In genomic region chr1:80657707-80658106, GRCh38 we compare ENCODE assay signal across 18 cellular contexts.
DNase-seq lines count a peak whose midpoint lies in the region; FAIRE-seq and TF ChIP-seq lines count a peak whose summit lies in the region.
"Had no signal": no experiment of that assay in that cellular context is flagged by ENCODE, and none has a peak within 500 bp of the region (broad histone marks: within the 10 kb centered on the region; RNA-seq: fewer than 3 reads in every experiment).

No MANE protein-coding gene starts in this region.

- no peak overlapping the region for H2BK5ac ChIP-seq in mesenchymal stem cell (ENCODE audit: low read depth, low read length, poor library complexity, severe bottlenecking)

- no peak overlapping the region for H3K14ac ChIP-seq in mesenchymal stem cell (ENCODE audit: low read length in 2 of 2)

- no peak overlapping the region for H3K4ac ChIP-seq in mesenchymal stem cell (ENCODE audit: low read depth in 1 of 2, low read length in 2 of 2)

- no peak overlapping the region for H2BK15ac ChIP-seq in mesenchymal stem cell (ENCODE audit: low read depth, poor library complexity, severe bottlenecking)

- no peaks in the 10 kb centered on the region for H3K27me3 Mint-ChIP-seq in activated CD4-positive, alpha-beta T cell treated with anti-CD3 and anti-CD28 coated beads, Interleukin-2, amount 10 ng/mL, durations not matched to agents 24 days and 14 days
- no peaks in the 10 kb centered on the region for H3K27me3 Mint-ChIP-seq in Calu3 (ENCODE audit: unreplicated experiment)
- H3K27me3 Mint-ChIP-seq: CD8-positive, alpha-beta memory T cell had no signal

- H2AK5ac ChIP-seq in mesenchymal stem cell (ENCODE audit: low read length, severe bottlenecking): no peak overlapping the region

- H4K8ac ChIP-seq in mesenchymal stem cell (ENCODE audit: low read length): no peak overlapping the region

- intact Hi-C loops in activated CD4-positive, alpha-beta T cell treated with anti-CD3 and anti-CD28 coated beads, Interleukin-2, amount 10 ng/mL, durations not matched to agents 24 days and 14 days (cut with micrococcal nuclease): no loop called here
- intact Hi-C loops in Calu3 (cut with micrococcal nuclease; ENCODE audit: unreplicated experiment): loop anchor here (5.0 kb wide), 1 partner anchor 110 kb away; no protein-coding TSS in a partner anchor

- DNase-seq in hepatocyte (ENCODE audit: low spot score) (no peak), mesenchymal stem cell (no peak), D721Med (ENCODE audit: insufficient read length, low spot score) (no peak), Calu3 (no peak), HTR-8/SVneo (ENCODE audit: insufficient read length, low spot score) (no peak)
- DNase-seq in activated CD4-positive, alpha-beta T cell treated with anti-CD3 and anti-CD28 coated beads, Interleukin-2, amount 10 ng/mL, durations not matched to agents 24 days and 14 days: no peak
- DNase-seq: CD8-positive, alpha-beta memory T cell; DMS 273 treated with DMSO at 0.1 percent for 48 hours; NCI-H1048; NCI-H226; NCI-H526 treated with DMSO at 0.1 percent for 48 hours; NK-92 treated with Interleukin-12 subunit alpha and Interleukin-12 subunit beta, amount 100 ng/mL, for 24 hours; PC-3 had no signal

- no peaks in the 10 kb centered on the region for H3K4me1 Mint-ChIP-seq in activated CD4-positive, alpha-beta T cell treated with anti-CD3 and anti-CD28 coated beads, Interleukin-2, amount 10 ng/mL, durations not matched to agents 24 days and 14 days
- peaks cover 19% of the 10 kb centered on the region for H3K4me1 Mint-ChIP-seq in Calu3 (ENCODE audit: low read depth, unreplicated experiment)
- H3K4me1 Mint-ChIP-seq: CD8-positive, alpha-beta memory T cell had no signal

- H3K9ac ChIP-seq in HUES48 (ENCODE audit: low read depth, low read length) (no peak overlapping the region), mesenchymal stem cell (ENCODE audit: low read length) (no peak overlapping the region)
- H3K9ac ChIP-seq: BLaER1 had no signal

- H3K27me3 ChIP-seq in HUES48 (ENCODE audit: control insufficient read depth, insufficient read depth, low read length) (no peaks in the 10 kb centered on the region), hepatocyte (no peaks in the 10 kb centered on the region), mesenchymal stem cell (ENCODE audit: control insufficient read depth in 1 of 2, insufficient read depth in 1 of 2, low read length in 2 of 2) (no peaks in the 10 kb centered on the region)
- H3K27me3 ChIP-seq: BLaER1 had no signal

- H3K9me2 ChIP-seq in hepatocyte (replicated peaks; ENCODE audit: insufficient read depth): no peaks in the 10 kb centered on the region

- H3K4me1 ChIP-seq in HUES48 (ENCODE audit: control insufficient read depth, insufficient read depth, low read length) (peaks cover 37% of the 10 kb centered on the region), hepatocyte (ENCODE audit: insufficient read depth) (peaks cover 16% of the 10 kb centered on the region), mesenchymal stem cell (ENCODE audit: control insufficient read depth, insufficient read depth, low read depth, low read length) (no peaks in the 10 kb centered on the region)
- H3K4me1 ChIP-seq: BLaER1 had no signal

- FAIRE-seq in D721Med (lab: Jason Lieb, UNC) (no peak), HTR-8/SVneo (lab: Jason Lieb, UNC) (no peak)
- FAIRE-seq: H54, K562 had no signal

- H2BK12ac ChIP-seq in mesenchymal stem cell (ENCODE audit: low read length in 2 of 2): no peak overlapping the region

- TF ChIP-seq CTCF in hepatocyte (IDR thresholded peaks at IDR 0.05; ENCODE audit: poor library complexity): no peak
- TF ChIP-seq CTCF in D721Med (IDR thresholded peaks at IDR 0.05; ENCODE audit: insufficient read depth, missing control alignments): no peak
- no peak for TF ChIP-seq CTCF in Calu3 (IDR thresholded peaks at IDR 0.05; ENCODE audit: unreplicated experiment)

- H2AFZ ChIP-seq in hepatocyte: no peak overlapping the region
- no peak overlapping the region for H2AFZ ChIP-seq in mesenchymal stem cell (ENCODE audit: low read depth, low read length)

- no peak overlapping the region for H3K18ac ChIP-seq in mesenchymal stem cell (ENCODE audit: low read depth in 1 of 2, low read length in 2 of 2)

- CTCF ChIA-PET in Calu3 (lab: Charles Lee): no interaction called here

- BruUV-seq in Calu3 (replicated peaks; lab: Mats Ljungman, UMichigan): no TSS peak

- H3K4me3 ChIP-seq in HUES48 (ENCODE audit: low read depth, low read length): no peak overlapping the region; the same call in 1 of the 2 replicates
- no peak overlapping the region for H3K4me3 ChIP-seq in hepatocyte
- H3K4me3 ChIP-seq in mesenchymal stem cell (ENCODE audit: insufficient read depth in 1 of 2, low read depth in 1 of 2, low read length in 2 of 2): no peak overlapping the region
- H3K4me3 ChIP-seq: BLaER1, K562, SK-N-MC had no signal

- no peak overlapping the region for H2BK120ac ChIP-seq in mesenchymal stem cell (ENCODE audit: low read depth, low read length)

- H3K79me2 ChIP-seq in hepatocyte: no peaks in the 10 kb centered on the region

- H4K91ac ChIP-seq in mesenchymal stem cell (ENCODE audit: low read length): no peak overlapping the region

- H3K23ac ChIP-seq in mesenchymal stem cell (ENCODE audit: low read length in 2 of 2): no peak overlapping the region

- H3K27ac ChIP-seq in HUES48 (ENCODE audit: low read depth, low read length) (peak overlapping the region; percentile 78), hepatocyte (peak overlapping the region; percentile 22), mesenchymal stem cell (ENCODE audit: low read length, poor library complexity, severe bottlenecking) (peak overlapping the region; percentile 24)
- H3K27ac ChIP-seq: BLaER1, SK-N-MC had no signal

- H3K36me3 Mint-ChIP-seq in activated CD4-positive, alpha-beta T cell treated with anti-CD3 and anti-CD28 coated beads, Interleukin-2, amount 10 ng/mL, durations not matched to agents 24 days and 14 days (ENCODE audit: low read depth): no peaks in the 10 kb centered on the region
- H3K36me3 Mint-ChIP-seq in Calu3 (ENCODE audit: insufficient read depth, unreplicated experiment): no peaks in the 10 kb centered on the region
- H3K36me3 Mint-ChIP-seq: CD8-positive, alpha-beta memory T cell had no signal

- H3K9me3 ChIP-seq in HUES48 (ENCODE audit: control insufficient read depth, insufficient read depth, low read length): no peaks in the 10 kb centered on the region
- H3K9me3 ChIP-seq in hepatocyte (ENCODE audit: low read depth): no peaks in the 10 kb centered on the region
- H3K9me3 ChIP-seq in mesenchymal stem cell (ENCODE audit: control insufficient read depth, low read length): no peaks in the 10 kb centered on the region
- H3K9me3 ChIP-seq: BLaER1 had no signal

- H3K36me3 ChIP-seq in HUES48 (ENCODE audit: control insufficient read depth, insufficient read depth, low read length) (no peaks in the 10 kb centered on the region), hepatocyte (replicated peaks; ENCODE audit: insufficient read depth, low read depth) (no peaks in the 10 kb centered on the region), mesenchymal stem cell (ENCODE audit: control insufficient read depth in 1 of 2, insufficient read depth in 2 of 2, low read depth in 1 of 2, low read length in 2 of 2) (no peaks in the 10 kb centered on the region)
- H3K36me3 ChIP-seq: BLaER1 had no signal

- H4K20me1 ChIP-seq in hepatocyte (ENCODE audit: insufficient read depth, poor library complexity, severe bottlenecking): no peaks in the 10 kb centered on the region
- H4K20me1 ChIP-seq: BLaER1 had no signal

- no peaks in the 10 kb centered on the region for H3K9me3 Mint-ChIP-seq in activated CD4-positive, alpha-beta T cell treated with anti-CD3 and anti-CD28 coated beads, Interleukin-2, amount 10 ng/mL, durations not matched to agents 24 days and 14 days
- no peaks in the 10 kb centered on the region for H3K9me3 Mint-ChIP-seq in Calu3 (ENCODE audit: low read depth, unreplicated experiment)

- H3K27ac Mint-ChIP-seq in activated CD4-positive, alpha-beta T cell treated with anti-CD3 and anti-CD28 coated beads, Interleukin-2, amount 10 ng/mL, durations not matched to agents 24 days and 14 days: no peak overlapping the region
- H3K27ac Mint-ChIP-seq in Calu3 (ENCODE audit: unreplicated experiment): no peak overlapping the region

- peak overlapping the region; percentile 42 for H3K4me2 ChIP-seq in hepatocyte
- H3K4me2 ChIP-seq in mesenchymal stem cell (ENCODE audit: low read length, poor library complexity, severe bottlenecking): no peak overlapping the region
- H3K4me2 ChIP-seq: BLaER1 had no signal

- H3K79me1 ChIP-seq in mesenchymal stem cell (replicated peaks; ENCODE audit: low read length, poor library complexity, severe bottlenecking): no peaks in the 10 kb centered on the region

- no peak overlapping the region for H3K4me3 Mint-ChIP-seq in activated CD4-positive, alpha-beta T cell treated with anti-CD3 and anti-CD28 coated beads, Interleukin-2, amount 10 ng/mL, durations not matched to agents 24 days and 14 days
- no peak overlapping the region for H3K4me3 Mint-ChIP-seq in Calu3 (ENCODE audit: low read depth, unreplicated experiment)
- H3K4me3 Mint-ChIP-seq: CD8-positive, alpha-beta memory T cell had no signal

- 22% methylated on average over 1 of the region's 1 CpG for WGBS in hepatocyte (ENCODE audit: low lambda C conversion rate, missing lambda C conversion rate)
- 78% methylated on average over 1 of the region's 1 CpG for WGBS in mesenchymal stem cell

Comparison
In these comparisons a context has a peak if more than half of its experiments do, and no peak if none do; other contexts are left out.
1. H3K27ac ChIP-seq: peak in every context shown above with its lines; median percentile 78 in HUES48; 24 in mesenchymal stem cell; 22 in hepatocyte.